ENCODE assay signal across 8 cellular contexts in the genomic region with DNA sequence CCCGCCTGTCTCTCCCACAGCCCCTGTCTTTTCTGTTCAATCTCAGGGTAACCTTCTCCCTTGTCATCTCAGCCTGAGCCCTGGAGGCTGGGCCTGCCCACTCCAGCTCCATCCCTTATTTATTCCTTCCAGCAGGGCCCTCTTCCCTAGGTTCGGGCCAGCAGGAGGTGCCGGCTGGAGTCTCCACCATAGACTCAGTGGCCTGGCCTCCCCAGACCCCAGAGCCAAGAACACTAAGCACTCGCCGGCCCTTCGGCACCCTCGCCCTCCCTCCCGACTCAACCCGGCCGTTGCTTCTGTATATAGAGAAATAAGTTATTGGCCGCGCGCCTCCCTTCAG.
DNase-seq lines count a peak whose midpoint lies in the region; ATAC-seq and FAIRE-seq lines count a peak whose summit lies in the region.

No MANE protein-coding gene starts in this region.

- H3K36me3 Mint-ChIP-seq in activated naive CD8-positive, alpha-beta T cell treated with anti-CD3 and anti-CD28 coated beads, Interleukin-2, amount 50 U/mL, for 24 hours (ENCODE audit: low read depth) = peaks cover 20% of the 10 kb centered on the region
- peaks cover 54% of the 10 kb centered on the region for H3K36me3 Mint-ChIP-seq in stimulated activated effector memory CD8-positive, alpha-beta T cell treated with anti-CD3 and anti-CD28 coated beads, Interleukin-12 subunit alpha, Interleukin-12 subunit beta, amount 100 ng/mL, for 72 hours

- peak overlapping the region; percentile 45 for H3K4me3 ChIP-seq in iPS-15b (ENCODE audit: low read depth, low read length)

- H3K36me3 ChIP-seq in iPS-15b (ENCODE audit: control insufficient read depth, insufficient read depth, low read length) = peaks cover 28% of the 10 kb centered on the region

- ATAC-seq in activated naive CD8-positive, alpha-beta T cell treated with anti-CD3 and anti-CD28 coated beads, Interleukin-2, amount 50 U/mL, for 24 hours = no peak
- ATAC-seq in stimulated activated effector memory CD8-positive, alpha-beta T cell treated with anti-CD3 and anti-CD28 coated beads, Interleukin-12 subunit alpha, Interleukin-12 subunit beta, amount 100 ng/mL, for 72 hours = no peak
- ATAC-seq in HG03571 (IDR thresholded peaks at IDR 0.05; ENCODE audit: unreplicated experiment) = no peak
- no peak for ATAC-seq in HG03442 (IDR thresholded peaks at IDR 0.05; ENCODE audit: unreplicated experiment)
- no peak for ATAC-seq in GM18858 (IDR thresholded peaks at IDR 0.05; ENCODE audit: unreplicated experiment)

- H3K4me3 Mint-ChIP-seq in activated naive CD8-positive, alpha-beta T cell treated with anti-CD3 and anti-CD28 coated beads, Interleukin-2, amount 50 U/mL, for 24 hours = peak overlapping the region; percentile 92
- peak overlapping the region; percentile 93 for H3K4me3 Mint-ChIP-seq in stimulated activated effector memory CD8-positive, alpha-beta T cell treated with anti-CD3 and anti-CD28 coated beads, Interleukin-12 subunit alpha, Interleukin-12 subunit beta, amount 100 ng/mL, for 72 hours

- H3K9me3 Mint-ChIP-seq in activated naive CD8-positive, alpha-beta T cell treated with anti-CD3 and anti-CD28 coated beads, Interleukin-2, amount 50 U/mL, for 24 hours = no peaks in the 10 kb centered on the region
- no peaks in the 10 kb centered on the region for H3K9me3 Mint-ChIP-seq in stimulated activated effector memory CD8-positive, alpha-beta T cell treated with anti-CD3 and anti-CD28 coated beads, Interleukin-12 subunit alpha, Interleukin-12 subunit beta, amount 100 ng/mL, for 72 hours

- no peaks in the 10 kb centered on the region for H3K9me3 ChIP-seq in iPS-15b (ENCODE audit: control insufficient read depth, insufficient read depth, low read length)

- H3K4me1 Mint-ChIP-seq in activated naive CD8-positive, alpha-beta T cell treated with anti-CD3 and anti-CD28 coated beads, Interleukin-2, amount 50 U/mL, for 24 hours = peaks cover 37% of the 10 kb centered on the region
- peaks cover 41% of the 10 kb centered on the region for H3K4me1 Mint-ChIP-seq in stimulated activated effector memory CD8-positive, alpha-beta T cell treated with anti-CD3 and anti-CD28 coated beads, Interleukin-12 subunit alpha, Interleukin-12 subunit beta, amount 100 ng/mL, for 72 hours

- H3K27me3 ChIP-seq in iPS-15b (ENCODE audit: control insufficient read depth, insufficient read depth, low read length) = no peaks in the 10 kb centered on the region

- FAIRE-seq in HTR-8/SVneo (lab: Jason Lieb, UNC) = peak; percentile 13

- no peak overlapping the region for H3K9ac ChIP-seq in iPS-15b (ENCODE audit: low read depth, low read length)

- peaks cover 3% of the 10 kb centered on the region for H3K27me3 Mint-ChIP-seq in activated naive CD8-positive, alpha-beta T cell treated with anti-CD3 and anti-CD28 coated beads, Interleukin-2, amount 50 U/mL, for 24 hours

- H3K4me1 ChIP-seq in iPS-15b (ENCODE audit: control insufficient read depth, insufficient read depth, low read length) = no peaks in the 10 kb centered on the region

- DNase-seq in HTR-8/SVneo (ENCODE audit: insufficient read length, low spot score) (no peak), GF-D8 (lab: John Stamatoyannopoulos, UW) (no peak)
- DNase-seq in activated naive CD8-positive, alpha-beta T cell treated with anti-CD3 and anti-CD28 coated beads, Interleukin-2, amount 50 U/mL, for 24 hours = no peak
- no peak for DNase-seq in stimulated activated effector memory CD8-positive, alpha-beta T cell treated with anti-CD3 and anti-CD28 coated beads, Interleukin-12 subunit alpha, Interleukin-12 subunit beta, amount 100 ng/mL, for 72 hours (ENCODE audit: low spot score in 2 of 2)

- peak overlapping the region; percentile 99 for H3K27ac Mint-ChIP-seq in activated naive CD8-positive, alpha-beta T cell treated with anti-CD3 and anti-CD28 coated beads, Interleukin-2, amount 50 U/mL, for 24 hours
- H3K27ac Mint-ChIP-seq in stimulated activated effector memory CD8-positive, alpha-beta T cell treated with anti-CD3 and anti-CD28 coated beads, Interleukin-12 subunit alpha, Interleukin-12 subunit beta, amount 100 ng/mL, for 72 hours = peak overlapping the region; percentile 98
